Comparison of ENCODE assay signal across 8 cellular contexts in the genomic region with DNA sequence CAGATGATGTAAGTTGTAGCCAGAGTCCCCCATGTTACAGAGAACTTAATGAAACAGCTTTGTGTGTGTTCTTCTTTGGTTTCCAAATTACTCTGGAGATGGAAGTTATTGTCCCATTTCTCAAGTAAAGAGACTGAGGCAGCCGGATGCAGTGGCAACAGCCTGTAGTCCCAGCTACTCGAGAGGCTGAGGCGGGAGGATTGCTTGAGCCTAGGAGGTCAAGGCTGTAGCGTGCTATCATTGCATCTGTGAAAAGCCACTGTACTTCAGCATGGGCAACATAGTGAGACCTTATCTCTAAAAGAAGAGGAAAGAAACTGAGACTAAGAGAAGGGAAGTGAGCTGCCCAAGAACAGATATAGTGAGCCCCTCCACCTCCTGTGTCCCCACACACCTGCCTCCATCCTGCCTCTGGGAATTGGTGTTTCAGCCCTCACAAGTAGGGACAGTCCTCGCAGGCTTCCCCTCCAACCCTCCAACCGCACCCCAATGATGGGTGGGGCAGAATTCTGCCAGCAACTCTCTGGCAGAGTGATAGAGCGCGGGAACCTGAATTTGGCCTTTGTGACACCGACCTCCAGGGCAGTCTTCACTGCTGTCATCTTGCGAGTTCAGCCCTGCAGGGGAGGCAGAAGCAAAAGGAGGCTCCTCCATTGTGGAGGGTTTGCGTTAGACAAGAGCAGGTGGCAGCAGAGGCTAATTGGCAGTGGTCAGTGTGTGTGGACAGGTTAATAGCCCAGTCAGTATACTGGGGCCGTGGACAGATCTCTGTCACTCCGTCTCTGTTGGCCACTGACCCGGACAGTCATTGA. TPM values are rescaled to one million over a fixed set of nuclear protein-coding genes. Genes with fewer than 3 reads are reported as not detected.
DNase-seq lines count a peak whose midpoint lies in the region; ATAC-seq and TF ChIP-seq lines count a peak whose summit lies in the region.

No MANE protein-coding gene starts in this region.

- H3K4me2 ChIP-seq in fibroblast of lung (ENCODE audit: extremely low read depth, insufficient read depth, low read length): peak overlapping the region; percentile 92

- peak overlapping the region; percentile 86 for H3K4me3 ChIP-seq in H7 (ENCODE audit: insufficient read depth, low read depth, low read length)
- H3K4me3 ChIP-seq in SJSA1: peak overlapping the region; percentile 93
- peak overlapping the region; percentile 59 to 79 (median 69) for H3K4me3 ChIP-seq in fibroblast of lung (replicated peaks in 1 of 4; ENCODE audit: control extremely low read depth in 1 of 4, insufficient read depth in 1 of 4, low read depth in 3 of 4, low read length in 4 of 4)
- H3K4me3 ChIP-seq in skeletal muscle tissue (ENCODE audit: low read length in 3 of 3): peak overlapping the region; percentile 49 to 83 (median 83)

- H3K36me3 ChIP-seq in H7 (replicated peaks; ENCODE audit: control insufficient read depth, insufficient read depth, low read length): no peaks in the 10 kb centered on the region; the same call in 1 of the 2 replicates
- H3K36me3 ChIP-seq in SJSA1: peaks cover 17% of the 10 kb centered on the region
- no peaks in the 10 kb centered on the region for H3K36me3 ChIP-seq in fibroblast of lung (ENCODE audit: control insufficient read depth, insufficient read depth, low read length)
- no peaks in the 10 kb centered on the region for H3K36me3 ChIP-seq in skeletal muscle tissue (ENCODE audit: control insufficient read depth in 3 of 3, insufficient read depth in 3 of 3, low read length in 3 of 3)

- no peak for TF ChIP-seq CTCF in fibroblast of lung (conservative IDR thresholded peaks at IDR 0.05 in 1 of 2, IDR thresholded peaks at IDR 0.05 in 1 of 2; ENCODE audit: low read depth in 1 of 2, low read length in 2 of 2)

- no peak overlapping the region for H3K27ac ChIP-seq in SJSA1
- H3K27ac ChIP-seq in fibroblast of lung (ENCODE audit: insufficient read depth, low read length): peak overlapping the region; percentile 54
- H3K27ac ChIP-seq in skeletal muscle tissue (ENCODE audit: low read depth, low read length): peak overlapping the region; percentile 64

- H4K20me1 ChIP-seq in fibroblast of lung (ENCODE audit: control insufficient read depth, extremely low read depth, insufficient read depth, low read length): no peaks in the 10 kb centered on the region

- no peaks in the 10 kb centered on the region for H3K9me3 ChIP-seq in SJSA1 (replicated peaks)
- no peaks in the 10 kb centered on the region for H3K9me3 ChIP-seq in fibroblast of lung (ENCODE audit: control insufficient read depth, insufficient read depth, low read depth, low read length)
- H3K9me3 ChIP-seq in skeletal muscle tissue (ENCODE audit: control insufficient read depth in 3 of 3, low read length in 3 of 3): no peaks in the 10 kb centered on the region

- H3K27me3 ChIP-seq in H7 (ENCODE audit: control insufficient read depth, insufficient read depth, low read length) (no peaks in the 10 kb centered on the region), SJSA1 (replicated peaks) (no peaks in the 10 kb centered on the region), fibroblast of lung (ENCODE audit: control insufficient read depth, insufficient read depth, low read length) (no peaks in the 10 kb centered on the region), skeletal muscle tissue (ENCODE audit: control insufficient read depth in 3 of 3, insufficient read depth in 3 of 3, low read length in 3 of 3) (no peaks in the 10 kb centered on the region)

- no peak for ATAC-seq in HG03565 (IDR thresholded peaks at IDR 0.05; ENCODE audit: unreplicated experiment)

- H3K9ac ChIP-seq in fibroblast of lung (ENCODE audit: insufficient read depth, low read length) (no peak overlapping the region), skeletal muscle tissue (ENCODE audit: low read depth in 1 of 3, low read length in 3 of 3) (peak overlapping the region; percentile 23 to 88 (median 72))

- H3K4me1 ChIP-seq in SJSA1 (replicated peaks): peaks cover 39% of the 10 kb centered on the region
- H3K4me1 ChIP-seq in fibroblast of lung (ENCODE audit: control insufficient read depth, extremely low read depth, insufficient read depth, low read length): peaks cover 30% of the 10 kb centered on the region
- peaks cover 48 to 53% (median 51%) of the 10 kb centered on the region in 3 donors for H3K4me1 ChIP-seq in skeletal muscle tissue (ENCODE audit: control insufficient read depth in 3 of 3, insufficient read depth in 3 of 3, low read length in 3 of 3)

- peaks cover 43% of the 10 kb centered on the region for H3K79me2 ChIP-seq in fibroblast of lung (ENCODE audit: control insufficient read depth, insufficient read depth, low read length)

- no peak for DNase-seq in H7
- DNase-seq in SJSA1 (ENCODE audit: low read depth in 1 of 2, low spot score in 2 of 2): no peak
- no peak for DNase-seq in fibroblast of lung (ENCODE audit: low read depth in 2 of 2)
- DNase-seq in posterior vena cava (ENCODE audit: low spot score): no peak
- DNase-seq in activated CD4-positive, alpha-beta T cell treated with anti-CD3 and anti-CD28 coated beads for 48 hours: no peak
- no peak for DNase-seq in NCI-H1048 (lab: John Stamatoyannopoulos, UW)

- no peak overlapping the region for H2AFZ ChIP-seq in fibroblast of lung (ENCODE audit: low read length)

- intact Hi-C loops in posterior vena cava (cut with DNase I): loop anchor here in 1 of 2 donors (10.0 kb wide), 1 partner anchor 205 kb away; no protein-coding TSS in a partner anchor

RNA-seq across cellular contexts. Expression of gene PDXP, which starts 1.6 kb away (rescaled TPM):
- total RNA-seq in H7 (2014; rRNA removed; shearing (Covaris generic)): 54.1 and 60.9 TPM in 2 replicates
- total RNA-seq in SJSA1 (2014; rRNA removed; shearing (Covaris generic)): 47.1 and 47.7 TPM in 2 replicates
- 4.0 and 5.1 TPM in 2 replicates for total RNA-seq in fibroblast of lung
- 7.9 and 14.7 TPM in 2 replicates for polyA plus RNA-seq in fibroblast of lung
- polyA plus RNA-seq in fibroblast of lung (2012): 6.9 and 16.5 TPM in 2 replicates
- polyA minus RNA-seq in fibroblast of lung (ENCODE audit: low replicate concordance): 14.5 and 15.0 TPM in 2 replicates
- 8.9 TPM for total RNA-seq in skeletal muscle tissue
- total RNA-seq in posterior vena cava: 1 to 10 TPM; 5.0 to 5.4 TPM

RNA-seq across cellular contexts. Expression of gene LGALS1, which starts 15.3 kb away (rescaled TPM):
- total RNA-seq in H7 (2014; rRNA removed; shearing (Covaris generic)): 183 and 206 TPM in 2 replicates
- total RNA-seq in SJSA1 (2014; rRNA removed; shearing (Covaris generic)): 5,490 and 8,922 TPM in 2 replicates
- total RNA-seq in fibroblast of lung (6,362 and 11,230 TPM in 2 replicates), skeletal muscle tissue (3,417 TPM), posterior vena cava (1,000 to 10,000 TPM; 1,140 to 1,213 TPM)
- 5,090 and 5,801 TPM in 2 replicates for polyA plus RNA-seq in fibroblast of lung
- polyA plus RNA-seq in fibroblast of lung (2012): 11,602 and 14,894 TPM in 2 replicates
- 14,591 and 18,200 TPM in 2 replicates for polyA minus RNA-seq in fibroblast of lung (ENCODE audit: low replicate concordance)

RNA-seq across cellular contexts. Expression of gene SH3BP1, which starts 20.6 kb away (rescaled TPM):
- total RNA-seq in H7 (2014; rRNA removed; shearing (Covaris generic)): 30.0 and 35.2 TPM in 2 replicates
- total RNA-seq in SJSA1 (2014; rRNA removed; shearing (Covaris generic)): 8.2 and 13.6 TPM in 2 replicates
- total RNA-seq in fibroblast of lung (3.1 and 6.2 TPM in 2 replicates), skeletal muscle tissue (9.9 TPM), posterior vena cava (1 to 10 TPM; 7.2 to 7.4 TPM)
- 2.9 and 5.5 TPM in 2 replicates for polyA plus RNA-seq in fibroblast of lung
- 7.7 and 15.2 TPM in 2 replicates for polyA plus RNA-seq in fibroblast of lung (2012)
- 15.3 and 34.4 TPM in 2 replicates for polyA minus RNA-seq in fibroblast of lung (ENCODE audit: low replicate concordance)

RNA-seq across cellular contexts. Expression of gene NOL12, which starts 26.0 kb away (rescaled TPM):
- 20.5 and 23.6 TPM in 2 replicates for total RNA-seq in H7 (2014; rRNA removed; shearing (Covaris generic))
- total RNA-seq in SJSA1 (2014; rRNA removed; shearing (Covaris generic)): 32.1 and 38.0 TPM in 2 replicates
- total RNA-seq in fibroblast of lung: 12.1 and 15.4 TPM in 2 replicates
- polyA plus RNA-seq in fibroblast of lung: 12.8 and 26.1 TPM in 2 replicates
- 16.0 and 29.1 TPM in 2 replicates for polyA plus RNA-seq in fibroblast of lung (2012)
- polyA minus RNA-seq in fibroblast of lung (ENCODE audit: low replicate concordance): 5.0 and 6.3 TPM in 2 replicates
- 7.8 TPM for total RNA-seq in skeletal muscle tissue
- total RNA-seq in posterior vena cava: 10 to 100 TPM; 12.0 to 13.8 TPM

RNA-seq across cellular contexts. Expression of gene TRIOBP, which starts 36.7 kb away (rescaled TPM):
- total RNA-seq in H7 (2014; rRNA removed; shearing (Covaris generic)): 66.9 and 67.1 TPM in 2 replicates
- total RNA-seq in SJSA1 (2014; rRNA removed; shearing (Covaris generic)): 90.4 and 92.5 TPM in 2 replicates
- total RNA-seq in fibroblast of lung (105 and 131 TPM in 2 replicates), skeletal muscle tissue (26.6 TPM), posterior vena cava (10 to 100 TPM; 93.8 to 95.8 TPM)
- 32.9 and 35.4 TPM in 2 replicates for polyA plus RNA-seq in fibroblast of lung
- 104 and 109 TPM in 2 replicates for polyA plus RNA-seq in fibroblast of lung (2012)
- 188 and 198 TPM in 2 replicates for polyA minus RNA-seq in fibroblast of lung (ENCODE audit: low replicate concordance)
